ENCODE assay signal across 1 cellular context in genomic region chr6:26122005-26122388, GRCh38.
A peak's percentile ranks its signal among the peaks of the same experiment; 100 is the strongest.
TF ChIP-seq lines count a peak whose summit lies in the region.

No MANE protein-coding gene starts in this region.

TF ChIP-seq in K562, 482 proteins besides CTCF, POLR2A, EP300 and RAD21 (continued from another document and continues in another):
- TF ChIP-seq ZNF408 (CRISPR knock-in tag; IDR thresholded peaks at IDR 0.05; ENCODE audit: low read depth) (no peak), NCOR1 (IDR thresholded peaks at IDR 0.05) (peak; percentile 52), CTBP1 (IDR thresholded peaks at IDR 0.05; ENCODE audit: borderline replicate concordance) (no peak), ASH1L (IDR thresholded peaks at IDR 0.05; ENCODE audit: borderline replicate concordance, low read depth, partially characterized antibody) (no peak), C11orf30 (IDR thresholded peaks at IDR 0.05; ENCODE audit: low read depth) (no peak), THRAP3 (IDR thresholded peaks at IDR 0.05; ENCODE audit: borderline replicate concordance) (no peak), FIP1L1 (IDR thresholded peaks at IDR 0.05; ENCODE audit: low read depth, low read length, poor library complexity, severe bottlenecking) (peak; percentile 41), FOXJ3 (CRISPR knock-in tag; IDR thresholded peaks at IDR 0.05) (no peak), ZNF140 (CRISPR knock-in tag; IDR thresholded peaks at IDR 0.05) (no peak), NKRF (IDR thresholded peaks at IDR 0.05; ENCODE audit: borderline replicate concordance) (no peak), HMGXB4 (CRISPR knock-in tag; IDR thresholded peaks at IDR 0.05) (no peak), ZNF449 (CRISPR knock-in tag; IDR thresholded peaks at IDR 0.05) (no peak), ARID1B (IDR thresholded peaks at IDR 0.05) (peak; percentile 66), NR2C1 (IDR thresholded peaks at IDR 0.05) (no peak), NR2C1 (tag; IDR thresholded peaks at IDR 0.05) (no peak), RBFOX2 (IDR thresholded peaks at IDR 0.05; ENCODE audit: low read depth, low read length) (peak; percentile 60; the same call in 1 of the 2 replicates), DEAF1 (CRISPR knock-in tag; IDR thresholded peaks at IDR 0.05) (no peak), RUNX1 (IDR thresholded peaks at IDR 0.05; ENCODE audit: low read depth) (no peak), ZBTB12 (CRISPR knock-in tag; IDR thresholded peaks at IDR 0.05) (no peak), CREBBP (IDR thresholded peaks at IDR 0.05; ENCODE audit: low read depth, low read length) (no peak), RAD51 (IDR thresholded peaks at IDR 0.05; ENCODE audit: borderline replicate concordance, low read depth) (no peak), DMBX1 (CRISPR knock-in tag; IDR thresholded peaks at IDR 0.05; ENCODE audit: borderline replicate concordance) (no peak), AFF1 (IDR thresholded peaks at IDR 0.05; ENCODE audit: low read depth in 1 of 2, partially characterized antibody in 2 of 2) (no peak), HNRNPLL (IDR thresholded peaks at IDR 0.05; ENCODE audit: low read depth, low read length, poor library complexity, severe bottlenecking) (no peak), ADNP (tag; IDR thresholded peaks at IDR 0.05) (peak; percentile 11; the same call in 1 of the 2 replicates), BACH1 (tag; IDR thresholded peaks at IDR 0.05) (no peak), ERF (CRISPR knock-in tag; IDR thresholded peaks at IDR 0.05) (no peak), MXD1 (CRISPR knock-in tag; IDR thresholded peaks at IDR 0.05; ENCODE audit: borderline replicate concordance, poor library complexity, severe bottlenecking) (no peak), ZNF77 (CRISPR knock-in tag; IDR thresholded peaks at IDR 0.05) (no peak), TCF7 (IDR thresholded peaks at IDR 0.05; ENCODE audit: borderline replicate concordance) (no peak), ZNF384 (IDR thresholded peaks at IDR 0.05; ENCODE audit: low read depth, low read length) (peak; percentile 54; the same call in 1 of the 2 replicates), TAL1 (IDR thresholded peaks at IDR 0.05) (peak; percentile 59; the same call in 1 of the 2 replicates), ZNF280A (IDR thresholded peaks at IDR 0.05; ENCODE audit: low read depth, partially characterized antibody) (no peak), RFX7 (CRISPR knock-in tag; IDR thresholded peaks at IDR 0.05) (no peak), ELK3 (CRISPR knock-in tag; IDR thresholded peaks at IDR 0.05) (no peak), ZNF175 (CRISPR knock-in tag; IDR thresholded peaks at IDR 0.05; ENCODE audit: low read depth) (no peak; the same call in 1 of the 2 replicates), BRF1 (IDR thresholded peaks at IDR 0.05; ENCODE audit: borderline replicate concordance, extremely low read depth, insufficient read length) (no peak), SFPQ (IDR thresholded peaks at IDR 0.05; ENCODE audit: low read depth, low read length) (no peak), POLR2AphosphoS5 (IDR thresholded peaks at IDR 0.05; ENCODE audit: control insufficient read depth, insufficient read depth, low read depth, low read length) (no peak; the same call in none of the 2 replicates), ZNF24 (IDR thresholded peaks at IDR 0.05) (no peak), SIN3A (IDR thresholded peaks at IDR 0.05; ENCODE audit: borderline replicate concordance in 2 of 2, control insufficient read depth in 1 of 2, low read depth in 2 of 2, low read length in 2 of 2) (0 out of 4 replicates have a peak, but pooled peaks of 1 of the 2 experiments have one; percentile 42), ZNF133 (CRISPR knock-in tag; IDR thresholded peaks at IDR 0.05) (no peak)
